26 cellular contexts compared by ENCODE assay signal in the genomic region with DNA sequence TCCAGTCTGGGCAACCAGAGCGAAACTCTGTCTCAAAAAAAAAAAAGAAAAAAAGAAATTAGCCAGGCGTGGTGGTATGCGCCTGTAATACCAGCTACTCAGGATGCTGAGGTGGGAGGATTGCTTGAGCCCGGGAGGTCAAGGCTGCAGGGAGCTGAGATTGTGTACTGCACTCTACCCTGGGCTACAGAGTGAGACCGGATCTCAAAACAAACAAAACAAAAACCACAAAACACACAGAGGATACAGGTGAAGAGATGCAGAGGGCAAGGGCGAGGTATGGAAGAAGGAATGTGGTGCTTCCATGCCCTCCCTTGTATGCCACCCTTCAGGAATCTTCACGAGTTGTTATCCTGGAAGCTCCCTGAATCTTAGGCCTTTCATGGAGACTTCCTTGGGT.
"Had no signal": no experiment of that assay in that cellular context is flagged by ENCODE, and none has a peak within 500 bp of the region (broad histone marks: within the 10 kb centered on the region; RNA-seq: fewer than 3 reads in every experiment).

No MANE protein-coding gene starts in this region.

- H3K9me3 ChIP-seq: left lung, mucosa of descending colon, neutrophil, pancreas, stomach, thyroid gland, vagina had no signal

- H3K27ac Mint-ChIP-seq: immature natural killer cell; mesothelial cell of epicardium; naive B cell; natural killer cell treated with Interleukin-12 subunit alpha and Interleukin-12 subunit beta and Interleukin-15 and Interleukin-18, amount 100 ng/mL, for 72 hours; stimulated activated effector memory CD8-positive, alpha-beta T cell treated with anti-CD3 and anti-CD28 coated beads, Interleukin-12 subunit alpha, Interleukin-12 subunit beta, amount 100 ng/mL, for 72 hours had no signal

- H3K27ac ChIP-seq: left lung, neutrophil, pancreas, stomach, thyroid gland, vagina had no signal

- H3K4me1 Mint-ChIP-seq: immature natural killer cell had no signal

- ATAC-seq: left lung; mucosa of descending colon; natural killer cell treated with Interleukin-12 subunit alpha and Interleukin-12 subunit beta and Interleukin-15 and Interleukin-18, amount 100 ng/mL, for 72 hours; pancreas; sciatic nerve; stimulated activated effector memory CD8-positive, alpha-beta T cell treated with anti-CD3 and anti-CD28 coated beads, Interleukin-12 subunit alpha, Interleukin-12 subunit beta, amount 100 ng/mL, for 72 hours had no signal

- H3K9me3 Mint-ChIP-seq: immature natural killer cell; mesothelial cell of epicardium; naive B cell; natural killer cell treated with Interleukin-12 subunit alpha and Interleukin-12 subunit beta and Interleukin-15 and Interleukin-18, amount 100 ng/mL, for 72 hours; neural crest cell; stimulated activated effector memory CD8-positive, alpha-beta T cell treated with anti-CD3 and anti-CD28 coated beads, Interleukin-12 subunit alpha, Interleukin-12 subunit beta, amount 100 ng/mL, for 72 hours had no signal

- H3K27me3 ChIP-seq: dorsolateral prefrontal cortex, left lung, neutrophil, pancreas, stomach, thyroid gland, vagina had no signal

- H3K4me2 ChIP-seq: smooth muscle cell had no signal

- H3K4me3 Mint-ChIP-seq: immature natural killer cell; mesothelial cell of epicardium; naive B cell; natural killer cell treated with Interleukin-12 subunit alpha and Interleukin-12 subunit beta and Interleukin-15 and Interleukin-18, amount 100 ng/mL, for 72 hours; neural crest cell; stimulated activated effector memory CD8-positive, alpha-beta T cell treated with anti-CD3 and anti-CD28 coated beads, Interleukin-12 subunit alpha, Interleukin-12 subunit beta, amount 100 ng/mL, for 72 hours had no signal

- H3K4me1 ChIP-seq: pancreas had no signal

- H3K4me3 ChIP-seq: dorsolateral prefrontal cortex, left lung, mucosa of descending colon, pancreas, smooth muscle cell, stomach, thyroid gland, vagina had no signal

- DNase-seq: dorsolateral prefrontal cortex; effector CD4-positive, alpha-beta T cell; hypothalamus; immature natural killer cell; islet precursor cell; left lung; mesenchymal stem cell; mucosa of descending colon; naive B cell; pancreas; retina; stimulated activated CD4-positive, alpha-beta T cell treated with anti-CD3 and anti-CD28 coated beads, Interleukin-12 subunit alpha, Interleukin-12 subunit beta, amount 100 ng/mL, for 4 hours; stimulated activated CD4-positive, alpha-beta T cell treated with anti-CD3 and anti-CD28 coated beads, Interleukin-1b, Interleukin-23, amount 100 ng/mL, for 48 hours; stimulated activated CD4-positive, alpha-beta T cell treated with anti-CD3 and anti-CD28 coated beads, Interleukin-4, amount 100 ng/mL, for 1 hour; stimulated activated naive CD4-positive, alpha-beta T cell treated with Interleukin-2 at 50 U/mL for 16 hours; stomach; thyroid gland; trophoblast cell had no signal

- H3K36me3 Mint-ChIP-seq: immature natural killer cell; mesothelial cell of epicardium; naive B cell; natural killer cell treated with Interleukin-12 subunit alpha and Interleukin-12 subunit beta and Interleukin-15 and Interleukin-18, amount 100 ng/mL, for 72 hours; stimulated activated effector memory CD8-positive, alpha-beta T cell treated with anti-CD3 and anti-CD28 coated beads, Interleukin-12 subunit alpha, Interleukin-12 subunit beta, amount 100 ng/mL, for 72 hours had no signal

- H3K27me3 Mint-ChIP-seq: natural killer cell treated with Interleukin-12 subunit alpha and Interleukin-12 subunit beta and Interleukin-15 and Interleukin-18, amount 100 ng/mL, for 72 hours had no signal

- H3K36me3 ChIP-seq: left lung, neutrophil, pancreas, stomach, thyroid gland, vagina had no signal
